In genomic region chr11:123653405-123653996, GRCh38 we compare ENCODE assay signal across 8 cellular contexts. TPM values are rescaled to one million over a fixed set of nuclear protein-coding genes. Genes with fewer than 3 reads are reported as not detected.
DNase-seq lines count a peak whose midpoint lies in the region; ATAC-seq and TF ChIP-seq lines count a peak whose summit lies in the region.

No MANE protein-coding gene starts in this region.

- H3K27ac ChIP-seq in testis = no peak overlapping the region

- peaks cover 13% of the 10 kb centered on the region for H3K9me3 Mint-ChIP-seq in activated naive CD4-positive, alpha-beta T cell treated with anti-CD3 and anti-CD28 coated beads, Interleukin-2, amount 50 U/mL, for 24 hours
- H3K9me3 Mint-ChIP-seq in activated B cell treated with CpG ODN at 0.5 μM for 24 hours = peaks cover under 1% of the 10 kb centered on the region

- no peak for DNase-seq in activated naive CD4-positive, alpha-beta T cell (lab: John Stamatoyannopoulos, UW)
- DNase-seq in activated B cell treated with CpG ODN at 0.5 μM for 24 hours (no peak), testis (no peak), hippocampal formation (lab: John Stamatoyannopoulos, UW) (no peak)

- 4 to 5% methylated on average over 18 to 19 of the region's 21 CpGs for WGBS in testis, 2 donors

- H3K9me3 ChIP-seq in testis = no peaks in the 10 kb centered on the region

- no peak overlapping the region for H3K27ac Mint-ChIP-seq in activated naive CD4-positive, alpha-beta T cell treated with anti-CD3 and anti-CD28 coated beads, Interleukin-2, amount 50 U/mL, for 24 hours
- no peak overlapping the region for H3K27ac Mint-ChIP-seq in activated B cell treated with CpG ODN at 0.5 μM for 24 hours

- peaks cover 8% of the 10 kb centered on the region for H3K4me1 ChIP-seq in testis

- TF ChIP-seq CTCF in activated B cell treated with CpG ODN at 0.5 μM for 24 hours (IDR thresholded peaks at IDR 0.05) (no peak), testis (IDR thresholded peaks at IDR 0.05) (no peak)

- peaks cover 13% of the 10 kb centered on the region for H3K4me1 Mint-ChIP-seq in activated naive CD4-positive, alpha-beta T cell treated with anti-CD3 and anti-CD28 coated beads, Interleukin-2, amount 50 U/mL, for 24 hours
- peaks cover 14% of the 10 kb centered on the region for H3K4me1 Mint-ChIP-seq in activated B cell treated with CpG ODN at 0.5 μM for 24 hours

- intact Hi-C loops in activated B cell treated with CpG ODN at 0.5 μM for 24 hours (cut with micrococcal nuclease) = no loop called here
- intact Hi-C loops in testis (cut with DNase I; ENCODE audit: low total_unique reads) = no loop called here

- POLR2A ChIA-PET in activated B cell treated with CpG ODN at 0.5 μM for 24 hours (lab: Charles Lee) = no interaction called here

- ATAC-seq in activated B cell treated with CpG ODN at 0.5 μM for 24 hours (ENCODE audit: low read depth) (no peak), HG02642 (IDR thresholded peaks at IDR 0.05; ENCODE audit: poor library complexity, unreplicated experiment) (no peak), GM18867 (IDR thresholded peaks at IDR 0.05; ENCODE audit: unreplicated experiment) (no peak)

- H3K27me3 ChIP-seq in testis = no peaks in the 10 kb centered on the region

- peak overlapping the region; percentile 55 for H3K4me3 Mint-ChIP-seq in activated naive CD4-positive, alpha-beta T cell treated with anti-CD3 and anti-CD28 coated beads, Interleukin-2, amount 50 U/mL, for 24 hours
- peak overlapping the region; percentile 73 for H3K4me3 Mint-ChIP-seq in activated B cell treated with CpG ODN at 0.5 μM for 24 hours

- no peaks in the 10 kb centered on the region for H3K36me3 ChIP-seq in testis (ENCODE audit: low read depth, missing control alignments)

- peak overlapping the region; percentile 75 for H3K4me3 ChIP-seq in iPS-11a (ENCODE audit: low read depth, low read length)
- peak overlapping the region; percentile 49 to 74 for H3K4me3 ChIP-seq in testis

- peaks cover 2% of the 10 kb centered on the region for H3K36me3 Mint-ChIP-seq in activated naive CD4-positive, alpha-beta T cell treated with anti-CD3 and anti-CD28 coated beads, Interleukin-2, amount 50 U/mL, for 24 hours
- no peaks in the 10 kb centered on the region for H3K36me3 Mint-ChIP-seq in activated B cell treated with CpG ODN at 0.5 μM for 24 hours (ENCODE audit: low read depth)

- no peak for TF ChIP-seq POLR2A in testis (IDR thresholded peaks at IDR 0.05)

- peaks cover 34% of the 10 kb centered on the region for H3K27me3 Mint-ChIP-seq in activated naive CD4-positive, alpha-beta T cell treated with anti-CD3 and anti-CD28 coated beads, Interleukin-2, amount 50 U/mL, for 24 hours
- peaks cover 40% of the 10 kb centered on the region for H3K27me3 Mint-ChIP-seq in activated B cell treated with CpG ODN at 0.5 μM for 24 hours

- CTCF ChIA-PET in activated B cell treated with CpG ODN at 0.5 μM for 24 hours (lab: Charles Lee) = no interaction called here

RNA-seq across cellular contexts. Expression of gene SCN3B, which starts 0.9 kb away (rescaled TPM):
- total RNA-seq in activated B cell treated with CpG ODN at 0.5 μM for 24 hours = not detected in 2 replicates
- total RNA-seq in testis = 1 to 10 TPM; 3.9 to 5.1 TPM
- polyA plus RNA-seq in testis (ENCODE audit: insufficient read depth, low read depth, low replicate concordance) = 2.4 TPM
